ENCODE assay signal across 8 cellular contexts in genomic region chr6:154868143-154868594, GRCh38.
A peak's percentile ranks its signal among the peaks of the same experiment; 100 is the strongest.
DNase-seq lines count a peak whose midpoint lies in the region; ATAC-seq, FAIRE-seq and TF ChIP-seq lines count a peak whose summit lies in the region.

No MANE protein-coding gene starts in this region.

- DNase-seq in NCI-H2029 (lab: John Stamatoyannopoulos, UW) (peak; percentile 29), astrocyte of the hippocampus (ENCODE audit: low read depth, low spot score) (peak; percentile 77), kidney (no peak), urothelium cell line (ENCODE audit: low spot score) (peak; percentile 40)

- FAIRE-seq in G401.6 (lab: Jason Lieb, UNC) (peak; percentile 98), kidney (lab: Jason Lieb, UNC) (peak; percentile 92), urothelium cell line (lab: Jason Lieb, UNC) (no peak)

- no peak overlapping the region for H3K4me3 ChIP-seq in kidney (ENCODE audit: low read length in 2 of 2)

- H3K36me3 ChIP-seq in kidney (ENCODE audit: control insufficient read depth in 1 of 2, insufficient read depth in 2 of 2, low read length in 2 of 2): no peaks in the 10 kb centered on the region

- ATAC-seq in GM18511 (IDR thresholded peaks at IDR 0.05; ENCODE audit: unreplicated experiment): no peak
- ATAC-seq in GM21423 (IDR thresholded peaks at IDR 0.05; ENCODE audit: unreplicated experiment): no peak

- no peak overlapping the region for H3K27ac ChIP-seq in 22Rv1
- H3K27ac ChIP-seq in kidney (ENCODE audit: low read depth in 2 of 2, low read length in 2 of 2): no peak overlapping the region

- H3K9ac ChIP-seq in kidney (ENCODE audit: low read length in 2 of 2): no peak overlapping the region

- peaks cover 0 to 2% of the 10 kb centered on the region in 2 donors for H3K4me1 ChIP-seq in kidney (ENCODE audit: control insufficient read depth in 1 of 2, insufficient read depth in 1 of 2, low read depth in 1 of 2, low read length in 2 of 2)

- intact Hi-C loops in kidney (cut with DNase I): no loop called here

- TF ChIP-seq CTCF in 22Rv1 (IDR thresholded peaks at IDR 0.05): peak; percentile 86
- peak; percentile 55 for TF ChIP-seq CTCF in kidney (IDR thresholded peaks at IDR 0.05; ENCODE audit: borderline replicate concordance, extremely low read depth, insufficient read depth)

- H3K9me3 ChIP-seq in kidney (ENCODE audit: control insufficient read depth in 1 of 2, low read length in 2 of 2): no peaks in the 10 kb centered on the region
